In genomic region chr7:90994601-90995000, GRCh38 we compare ENCODE assay signal across 18 cellular contexts.
"Had no signal": no experiment of that assay in that cellular context is flagged by ENCODE, and none has a peak within 500 bp of the region (broad histone marks: within the 10 kb centered on the region; RNA-seq: fewer than 3 reads in every experiment).

No MANE protein-coding gene starts in this region.

- H3K27ac ChIP-seq: cardiac muscle cell, lower lobe of right lung, ovary, sigmoid colon, tibial artery had no signal

- H3K27me3 ChIP-seq: cardiac muscle cell, ovary, sigmoid colon, tibial artery had no signal

- H3K36me3 ChIP-seq: cardiac muscle cell, lower lobe of right lung, ovary, sigmoid colon, tibial artery had no signal

- DNase-seq: activated CD4-positive, alpha-beta memory T cell treated with anti-CD3 and anti-CD28 coated beads for 36 hours; activated CD4-positive, alpha-beta T cell treated with anti-CD3 and anti-CD28 coated beads for 1 hour; activated CD8-positive, alpha-beta memory T cell treated with anti-CD3 and anti-CD28 coated beads, Interleukin-2, amount 10 ng/mL, durations not matched to agents 7 days and 5 days; activated naive CD4-positive, alpha-beta T cell treated with anti-CD3 and anti-CD28 coated beads, Interleukin-2, amount 10 ng/mL, durations not matched to agents 7 days and 5 days; activated T-cell treated with anti-CD3 and anti-CD28 coated beads, Interleukin-2, amount 50 U/mL, for 24 hours; left colon; lower lobe of right lung; midbrain; naive B cell; ovary; sigmoid colon; stimulated activated CD4-positive, alpha-beta T cell treated with anti-CD3 and anti-CD28 coated beads, Interleukin-12 subunit alpha, Interleukin-12 subunit beta, amount 100 ng/mL, for 4 hours; stimulated activated CD4-positive, alpha-beta T cell treated with anti-CD3 and anti-CD28 coated beads, Interleukin-2, amount 100 ng/mL, for 24 hours; T-cell; T-helper 9 cell; tibial artery had no signal

- H3K4me3 ChIP-seq: cardiac muscle cell, lower lobe of right lung, ovary, sigmoid colon, tibial artery had no signal

- H3K4me1 ChIP-seq: lower lobe of right lung, sigmoid colon, tibial artery had no signal

- H3K9me3 ChIP-seq: lower lobe of right lung, ovary, sigmoid colon, tibial artery had no signal

- FAIRE-seq: islet of Langerhans had no signal
